Comparison of ENCODE assay signal across 1 cellular context in genomic region chr13:48562296-48563066, GRCh38.
TF ChIP-seq lines count a peak whose summit lies in the region.

No MANE protein-coding gene starts in this region.

TF ChIP-seq in GM12878, 131 proteins besides CTCF, POLR2A, EP300 and RAD21 (continued from another document and continues in another):
- TF ChIP-seq GATAD2B (conservative IDR thresholded peaks at IDR 0.05; ENCODE audit: low read depth) (peak; percentile 32; the same call in 1 of the 2 replicates), TARDBP (IDR thresholded peaks at IDR 0.05; ENCODE audit: borderline replicate concordance) (0 out of 2 replicates have a peak, but pooled peaks have one; percentile 24), NR2C1 (IDR thresholded peaks at IDR 0.05) (no peak), NBN (IDR thresholded peaks at IDR 0.05) (peak; percentile 78; the same call in 1 of the 2 replicates), YBX1 (IDR thresholded peaks at IDR 0.05) (no peak), CBFB (IDR thresholded peaks at IDR 0.05; ENCODE audit: low read depth) (peak; percentile 99), BCL3 (IDR thresholded peaks at IDR 0.05; ENCODE audit: borderline replicate concordance, insufficient read depth, low read depth, low read length, poor library complexity, severe bottlenecking) (peak; percentile 83), RELA (IDR thresholded peaks at IDR 0.05; ENCODE audit: borderline replicate concordance, partially characterized antibody) (no peak), SUPT20H (IDR thresholded peaks at IDR 0.05; ENCODE audit: borderline replicate concordance, control insufficient read depth, low read depth, low read length) (no peak), ZBTB11 (CRISPR knock-in tag; IDR thresholded peaks at IDR 0.05) (no peak), MAX (IDR thresholded peaks at IDR 0.05; ENCODE audit: low read depth, low read length) (no peak), ZBED1 (IDR thresholded peaks at IDR 0.05; ENCODE audit: borderline replicate concordance) (peak; percentile 92; the same call in 1 of the 2 replicates), NR2F1 (conservative IDR thresholded peaks at IDR 0.05) (peak; percentile 85), NFXL1 (IDR thresholded peaks at IDR 0.05; ENCODE audit: borderline replicate concordance) (no peak), MTA2 (IDR thresholded peaks at IDR 0.05; ENCODE audit: low read depth) (peak; percentile 93), ZNF274 (IDR thresholded peaks at IDR 0.05; ENCODE audit: insufficient read depth, insufficient read length) (no peak), POLR2AphosphoS2 (IDR thresholded peaks at IDR 0.05; ENCODE audit: low read depth, low read length) (no peak), SPI1 (IDR thresholded peaks at IDR 0.05; ENCODE audit: borderline replicate concordance, insufficient read depth, low read depth, low read length) (peak; percentile 92), BACH1 (IDR thresholded peaks at IDR 0.05; ENCODE audit: borderline replicate concordance) (peak; percentile 74; the same call in 1 of the 2 replicates), CEBPB (IDR thresholded peaks at IDR 0.05; ENCODE audit: borderline replicate concordance in 1 of 2, low read depth in 2 of 2, low read length in 2 of 2) (peak in 1 of 2 experiments; percentile 99; a peak in 2 of 4 replicates), ATF7 (IDR thresholded peaks at IDR 0.05; ENCODE audit: low read depth) (peak; percentile 85), HDAC6 (IDR thresholded peaks at IDR 0.05; ENCODE audit: unreplicated experiment) (no peak), CHD4 (IDR thresholded peaks at IDR 0.05) (no peak), NRF1 (conservative IDR thresholded peaks at IDR 0.05; ENCODE audit: low read depth, low read length) (no peak), HDAC2 (IDR thresholded peaks at IDR 0.05) (no peak), ZZZ3 (IDR thresholded peaks at IDR 0.05; ENCODE audit: control insufficient read depth, insufficient read length, low read depth) (no peak), ZNF592 (IDR thresholded peaks at IDR 0.05) (no peak), RAD51 (IDR thresholded peaks at IDR 0.05) (peak; percentile 33; the same call in 1 of the 2 replicates), NKRF (conservative IDR thresholded peaks at IDR 0.05) (no peak), PRDM15 (CRISPR knock-in tag; IDR thresholded peaks at IDR 0.05) (no peak), MYC (IDR thresholded peaks at IDR 0.05; ENCODE audit: insufficient read depth, insufficient read length, insufficient replicate concordance, low read length, severe bottlenecking) (no peak), SP1 (IDR thresholded peaks at IDR 0.05; ENCODE audit: low read depth, low read length) (peak; percentile 79), KLF5 (IDR thresholded peaks at IDR 0.05; ENCODE audit: partially characterized antibody) (no peak), IKZF2 (IDR thresholded peaks at IDR 0.05) (peak; percentile 91 to 94), ZBTB4 (CRISPR knock-in tag; IDR thresholded peaks at IDR 0.05) (no peak), NFYA (IDR thresholded peaks at IDR 0.05; ENCODE audit: borderline replicate concordance, low read depth, low read length) (no peak), NFIC (IDR thresholded peaks at IDR 0.05; ENCODE audit: low read depth, low read length) (peak; percentile 99), KAT2A (conservative IDR thresholded peaks at IDR 0.05; ENCODE audit: control insufficient read depth, low read depth, low read length) (no peak), DPF2 (IDR thresholded peaks at IDR 0.05) (peak; percentile 93), RCOR1 (conservative IDR thresholded peaks at IDR 0.05; ENCODE audit: low read depth, low read length) (peak; percentile 97), MEF2B (IDR thresholded peaks at IDR 0.05; ENCODE audit: partially characterized antibody, poor library complexity, severe bottlenecking) (peak; percentile 79), NR2C2 (IDR thresholded peaks at IDR 0.05; ENCODE audit: borderline replicate concordance, control insufficient read depth, insufficient read length, low read depth) (no peak), CHD2 (IDR thresholded peaks at IDR 0.05; ENCODE audit: borderline replicate concordance, low read depth, low read length) (peak; percentile 63; the same call in 1 of the 2 replicates)
